In the genomic region with DNA sequence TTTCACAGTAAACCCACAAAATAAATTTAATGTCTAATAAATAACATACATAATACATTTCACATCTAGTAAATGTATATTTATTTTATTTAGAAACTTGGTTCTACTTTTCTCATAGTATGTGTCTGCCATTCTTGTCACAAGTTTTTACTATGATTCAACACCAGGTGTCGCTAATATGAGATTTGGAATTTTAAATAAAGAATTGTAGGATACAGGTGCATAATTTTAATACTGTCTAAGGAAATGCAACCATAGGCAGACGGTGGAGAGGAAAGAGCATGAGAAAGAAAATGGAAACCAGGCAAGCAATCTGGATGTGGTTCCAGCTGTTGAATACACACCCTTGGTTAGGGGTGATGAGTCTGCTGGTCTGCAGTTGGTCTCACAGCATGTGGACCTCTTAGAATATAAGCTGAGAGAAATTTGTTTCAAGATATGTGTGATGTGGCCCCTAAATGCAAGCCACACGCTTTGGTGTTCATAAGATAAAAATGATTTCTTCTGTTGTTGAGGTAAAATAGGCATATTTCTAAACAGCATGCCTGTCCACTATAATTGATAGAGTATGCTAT, we compare ENCODE assay signal across 10 cellular contexts.
A peak's percentile ranks its signal among the peaks of the same experiment; 100 is the strongest.
DNase-seq lines count a peak whose midpoint lies in the region; ATAC-seq and TF ChIP-seq lines count a peak whose summit lies in the region.
"Had no signal": no experiment of that assay in that cellular context is flagged by ENCODE, and none has a peak within 500 bp of the region (broad histone marks: within the 10 kb centered on the region; RNA-seq: fewer than 3 reads in every experiment).

No MANE protein-coding gene starts in this region.

- H4K20me1 ChIP-seq in mammary epithelial cell (ENCODE audit: insufficient read depth, low read length) = no peaks in the 10 kb centered on the region

- intact Hi-C loops in Caco-2 (cut with micrococcal nuclease; ENCODE audit: unreplicated experiment) (loop anchor here (1.0 kb wide), 1 partner anchor 171 kb away; no protein-coding TSS in a partner anchor), mammary epithelial cell (cut with micrococcal nuclease) (loop anchor here (1.0 kb wide), 2 partner anchors 131 to 171 kb away; no protein-coding TSS in a partner anchor)

- no peak overlapping the region for H2AFZ ChIP-seq in mammary epithelial cell (ENCODE audit: low read depth, low read length)

- H3K4me3 ChIP-seq in Caco-2 (ENCODE audit: low read depth, low read length) (no peak overlapping the region), mammary epithelial cell (replicated peaks in 1 of 3; ENCODE audit: insufficient read depth in 1 of 3, low read depth in 2 of 3, low read length in 3 of 3) (no peak overlapping the region)

- H3K4me3 Mint-ChIP-seq in Caco-2 (ENCODE audit: unreplicated experiment) (no peak overlapping the region), mesothelial cell of epicardium (no peak overlapping the region)
- no peak overlapping the region for H3K4me3 Mint-ChIP-seq in natural killer cell treated with Interleukin-12 subunit alpha and Interleukin-12 subunit beta and Interleukin-15 and Interleukin-18, amount 100 ng/mL, for 72 hours

- H3K36me3 Mint-ChIP-seq in Caco-2 (ENCODE audit: insufficient read depth, unreplicated experiment) = no peaks in the 10 kb centered on the region
- peaks cover 25% of the 10 kb centered on the region for H3K36me3 Mint-ChIP-seq in mesothelial cell of epicardium
- H3K36me3 Mint-ChIP-seq in natural killer cell treated with Interleukin-12 subunit alpha and Interleukin-12 subunit beta and Interleukin-15 and Interleukin-18, amount 100 ng/mL, for 72 hours = no peaks in the 10 kb centered on the region

- no peaks in the 10 kb centered on the region for H3K79me2 ChIP-seq in mammary epithelial cell (ENCODE audit: insufficient read depth, low read length)

- no peaks in the 10 kb centered on the region for H3K9me3 ChIP-seq in Caco-2
- no peaks in the 10 kb centered on the region for H3K9me3 ChIP-seq in mammary epithelial cell (replicated peaks; ENCODE audit: insufficient read depth, low read length)

- no peak overlapping the region for H3K4me2 ChIP-seq in mammary epithelial cell (ENCODE audit: insufficient read depth, low read depth, low read length)

- H3K27me3 ChIP-seq in Caco-2 (replicated peaks; ENCODE audit: control insufficient read depth, insufficient read depth, low read length) (no peaks in the 10 kb centered on the region), mammary epithelial cell (ENCODE audit: insufficient read depth, low read length) (no peaks in the 10 kb centered on the region)

- TF ChIP-seq CTCF in Caco-2 (IDR thresholded peaks at IDR 0.05; ENCODE audit: insufficient read depth in 1 of 2, low read depth in 1 of 2, low read length in 1 of 2, severe bottlenecking in 1 of 2, unreplicated experiment in 1 of 2) (peak; percentile 30 to 40), LNCAP (IDR thresholded peaks at IDR 0.05) (peak; percentile 63), mammary epithelial cell (conservative IDR thresholded peaks at IDR 0.05 in 1 of 2, IDR thresholded peaks at IDR 0.05 in 1 of 2; ENCODE audit: extremely low read depth in 1 of 2, insufficient read depth in 1 of 2, low read depth in 1 of 2, low read length in 2 of 2) (peak; percentile 47 to 54), mesothelial cell of epicardium (IDR thresholded peaks at IDR 0.05; ENCODE audit: unreplicated experiment) (peak; percentile 70), GM10266 (IDR thresholded peaks at IDR 0.05; ENCODE audit: control insufficient read depth, insufficient read depth, low read depth, missing control alignments) (no peak)

- BruUV-seq in Caco-2 (replicated peaks; lab: Mats Ljungman, UMichigan) = no TSS peak
- BruUV-seq in mammary epithelial cell (replicated peaks; lab: Mats Ljungman, UMichigan) = no TSS peak

- CTCF ChIA-PET in Caco-2 (lab: Charles Lee) = no interaction called here
- CTCF ChIA-PET in mammary epithelial cell (lab: Charles Lee; ENCODE audit: low non-redundant PET) = interaction anchor here (0.5 kb wide), 1 partner anchor 171 kb away, joined by 4 read pairs; no protein-coding TSS in a partner anchor

- H3K9me3 Mint-ChIP-seq in Caco-2 (ENCODE audit: unreplicated experiment) (no peaks in the 10 kb centered on the region), mesothelial cell of epicardium (peaks cover 4% of the 10 kb centered on the region)
- peaks cover 4% of the 10 kb centered on the region for H3K9me3 Mint-ChIP-seq in natural killer cell treated with Interleukin-12 subunit alpha and Interleukin-12 subunit beta and Interleukin-15 and Interleukin-18, amount 100 ng/mL, for 72 hours

- 6% methylated on average over 3 of the region's 3 CpGs for WGBS in mammary epithelial cell (ENCODE audit: low coverage, missing lambda C conversion rate)

- H3K4me1 ChIP-seq in Caco-2 = no peaks in the 10 kb centered on the region
- H3K4me1 ChIP-seq in mammary epithelial cell (ENCODE audit: insufficient read depth, low read length) = no peaks in the 10 kb centered on the region

- POLR2A ChIA-PET in Caco-2 (lab: Charles Lee) = no interaction called here

- DNase-seq in Caco-2 (no peak), mammary epithelial cell (peak; percentile 4), mesothelial cell of epicardium (ENCODE audit: low spot score in 2 of 2, unreplicated experiment in 2 of 2) (no peak), Ammon's horn (ENCODE audit: low spot score) (no peak), GM10266 (ENCODE audit: extremely low spot score) (no peak)
- no peak for DNase-seq in stimulated activated CD4-positive, alpha-beta T cell treated with anti-CD3 and anti-CD28 coated beads, Interleukin-1b, Interleukin-23, amount 100 ng/mL, for 48 hours
- DNase-seq in natural killer cell treated with Interleukin-12 subunit alpha and Interleukin-12 subunit beta and Interleukin-15 and Interleukin-18, amount 100 ng/mL, for 72 hours (ENCODE audit: low spot score) = no peak
- DNase-seq: activated CD8-positive, alpha-beta memory T cell treated with anti-CD3 and anti-CD28 coated beads, Interleukin-2, amount 50 U/mL, for 48 hours; NK-92 treated with Interleukin-12 subunit alpha and Interleukin-12 subunit beta, amount 100 ng/mL, for 24 hours had no signal

- H3K36me3 ChIP-seq in Caco-2 (ENCODE audit: control insufficient read depth, insufficient read depth, low read length) (no peaks in the 10 kb centered on the region), mammary epithelial cell (ENCODE audit: insufficient read depth, low read length) (no peaks in the 10 kb centered on the region)

- H3K27me3 Mint-ChIP-seq in Caco-2 (ENCODE audit: insufficient read depth, unreplicated experiment) = peaks cover 5% of the 10 kb centered on the region
- H3K27me3 Mint-ChIP-seq in mesothelial cell of epicardium (ENCODE audit: low read depth) = no peaks in the 10 kb centered on the region
- H3K27me3 Mint-ChIP-seq in natural killer cell treated with Interleukin-12 subunit alpha and Interleukin-12 subunit beta and Interleukin-15 and Interleukin-18, amount 100 ng/mL, for 72 hours = no peaks in the 10 kb centered on the region

- dilution Hi-C loops in mammary epithelial cell (cut with HindIII; ENCODE audit: low sequenced_read_pairs) = no loop called here

- H3K9ac ChIP-seq in mammary epithelial cell (ENCODE audit: insufficient read depth, low read length) = no peak overlapping the region

- in situ Hi-C loops in mammary epithelial cell (cut with MboI; ENCODE audit: low sequenced_read_pairs in 2 of 2) = no loop called here

- H3K27ac ChIP-seq in mammary epithelial cell (ENCODE audit: insufficient read depth, low read depth, low read length) = no peak overlapping the region

- H3K4me1 Mint-ChIP-seq in Caco-2 (ENCODE audit: low read depth, unreplicated experiment) (no peaks in the 10 kb centered on the region), mesothelial cell of epicardium (no peaks in the 10 kb centered on the region)
- H3K4me1 Mint-ChIP-seq in natural killer cell treated with Interleukin-12 subunit alpha and Interleukin-12 subunit beta and Interleukin-15 and Interleukin-18, amount 100 ng/mL, for 72 hours (ENCODE audit: low read depth in 2 of 2) = no peaks in the 10 kb centered on the region

- H3K27ac Mint-ChIP-seq in Caco-2 (ENCODE audit: unreplicated experiment) (no peak overlapping the region), mesothelial cell of epicardium (no peak overlapping the region)
- H3K27ac Mint-ChIP-seq in natural killer cell treated with Interleukin-12 subunit alpha and Interleukin-12 subunit beta and Interleukin-15 and Interleukin-18, amount 100 ng/mL, for 72 hours = no peak overlapping the region

- ATAC-seq in natural killer cell treated with Interleukin-12 subunit alpha and Interleukin-12 subunit beta and Interleukin-15 and Interleukin-18, amount 100 ng/mL, for 72 hours = no peak
